Comparison of ENCODE assay signal across 18 cellular contexts in genomic region chr5:96036301-96036700, GRCh38.
"Had no signal": no experiment of that assay in that cellular context is flagged by ENCODE, and none has a peak within 500 bp of the region (broad histone marks: within the 10 kb centered on the region; RNA-seq: fewer than 3 reads in every experiment).

No MANE protein-coding gene starts in this region.

- H3K4me1 Mint-ChIP-seq: activated B cell treated with CpG ODN at 0.5 μM for 24 hours; activated CD4-positive, alpha-beta T cell treated with anti-CD3 and anti-CD28 coated beads, Interleukin-2, amount 10 ng/mL, durations not matched to agents 24 days and 14 days; activated naive CD8-positive, alpha-beta T cell treated with anti-CD3 and anti-CD28 coated beads for 36 hours; brain; natural killer cell; stimulated activated effector memory CD8-positive, alpha-beta T cell treated with anti-CD3 and anti-CD28 coated beads, Interleukin-12 subunit alpha, Interleukin-12 subunit beta, amount 100 ng/mL, for 72 hours had no signal

- H3K4me3 ChIP-seq: gastrocnemius medialis, left ventricle myocardium inferior, thyroid gland had no signal

- H3K36me3 ChIP-seq: gastrocnemius medialis, left ventricle myocardium inferior, neutrophil, thyroid gland had no signal

- ATAC-seq: activated CD8-positive, alpha-beta T cell treated with anti-CD3 and anti-CD28 coated beads, Interleukin-2, amount 10 ng/mL, durations not matched to agents 7 days and 5 days; activated T-cell treated with anti-CD3 and anti-CD28 coated beads, Interleukin-2, amount 50 U/mL, for 72 hours; gastrocnemius medialis; natural killer cell; stimulated activated effector memory CD8-positive, alpha-beta T cell treated with anti-CD3 and anti-CD28 coated beads, Interleukin-12 subunit alpha, Interleukin-12 subunit beta, amount 100 ng/mL, for 72 hours had no signal

- H3K27ac ChIP-seq: gastrocnemius medialis, left ventricle myocardium inferior, neutrophil, thyroid gland had no signal

- H3K27me3 Mint-ChIP-seq: activated CD4-positive, alpha-beta T cell treated with anti-CD3 and anti-CD28 coated beads, Interleukin-2, amount 10 ng/mL, durations not matched to agents 24 days and 14 days; activated naive CD8-positive, alpha-beta T cell treated with anti-CD3 and anti-CD28 coated beads for 36 hours had no signal

- H3K36me3 Mint-ChIP-seq: activated naive CD8-positive, alpha-beta T cell treated with anti-CD3 and anti-CD28 coated beads for 36 hours; brain; natural killer cell; stimulated activated effector memory CD8-positive, alpha-beta T cell treated with anti-CD3 and anti-CD28 coated beads, Interleukin-12 subunit alpha, Interleukin-12 subunit beta, amount 100 ng/mL, for 72 hours had no signal

- H3K9me3 ChIP-seq: neutrophil, thyroid gland had no signal

- DNase-seq: activated B cell treated with CpG ODN at 0.5 μM for 24 hours; activated CD4-positive, alpha-beta T cell treated with anti-CD3 and anti-CD28 coated beads, Interleukin-2, amount 10 ng/mL, durations not matched to agents 24 days and 14 days; activated CD8-positive, alpha-beta memory T cell treated with anti-CD3 and anti-CD28 coated beads, Interleukin-2, amount 50 U/mL, for 4 hours; activated CD8-positive, alpha-beta T cell treated with anti-CD3 and anti-CD28 coated beads, Interleukin-2, amount 10 ng/mL, durations not matched to agents 7 days and 5 days; activated naive CD8-positive, alpha-beta T cell treated with anti-CD3 and anti-CD28 coated beads for 36 hours; activated T-cell treated with anti-CD3 and anti-CD28 coated beads, Interleukin-2, amount 50 U/mL, for 72 hours; amygdala; effector CD8-positive, alpha-beta T cell; gastrocnemius medialis; islet precursor cell; left ventricle myocardium inferior; mesenchymal stem cell; natural killer cell; T-helper 2 cell; thyroid gland had no signal

- H3K27ac Mint-ChIP-seq: activated B cell treated with CpG ODN at 0.5 μM for 24 hours; activated CD4-positive, alpha-beta T cell treated with anti-CD3 and anti-CD28 coated beads, Interleukin-2, amount 10 ng/mL, durations not matched to agents 24 days and 14 days; activated CD8-positive, alpha-beta T cell treated with anti-CD3 and anti-CD28 coated beads, Interleukin-2, amount 10 ng/mL, durations not matched to agents 7 days and 5 days; activated naive CD8-positive, alpha-beta T cell treated with anti-CD3 and anti-CD28 coated beads for 36 hours; activated T-cell treated with anti-CD3 and anti-CD28 coated beads, Interleukin-2, amount 50 U/mL, for 72 hours; brain; natural killer cell; stimulated activated effector memory CD8-positive, alpha-beta T cell treated with anti-CD3 and anti-CD28 coated beads, Interleukin-12 subunit alpha, Interleukin-12 subunit beta, amount 100 ng/mL, for 72 hours had no signal

- H3K4me3 Mint-ChIP-seq: activated B cell treated with CpG ODN at 0.5 μM for 24 hours; activated CD4-positive, alpha-beta T cell treated with anti-CD3 and anti-CD28 coated beads, Interleukin-2, amount 10 ng/mL, durations not matched to agents 24 days and 14 days; activated CD8-positive, alpha-beta T cell treated with anti-CD3 and anti-CD28 coated beads, Interleukin-2, amount 10 ng/mL, durations not matched to agents 7 days and 5 days; activated naive CD8-positive, alpha-beta T cell treated with anti-CD3 and anti-CD28 coated beads for 36 hours; activated T-cell treated with anti-CD3 and anti-CD28 coated beads, Interleukin-2, amount 50 U/mL, for 72 hours; brain; natural killer cell; stimulated activated effector memory CD8-positive, alpha-beta T cell treated with anti-CD3 and anti-CD28 coated beads, Interleukin-12 subunit alpha, Interleukin-12 subunit beta, amount 100 ng/mL, for 72 hours had no signal

- H3K27me3 ChIP-seq: gastrocnemius medialis, neutrophil, thyroid gland had no signal

- H3K4me1 ChIP-seq: gastrocnemius medialis, left ventricle myocardium inferior, thyroid gland had no signal
